ENCODE assay signal across 8 cellular contexts in genomic region chr9:33320568-33321261, GRCh38. TPM values are rescaled to one million over a fixed set of nuclear protein-coding genes. Genes with fewer than 3 reads are reported as not detected.
DNase-seq lines count a peak whose midpoint lies in the region; ATAC-seq, FAIRE-seq and TF ChIP-seq lines count a peak whose summit lies in the region.

No MANE protein-coding gene starts in this region.

- H2AFZ ChIP-seq in K562 (ENCODE audit: low read depth, low read length): no peak overlapping the region
- no peak overlapping the region for H2AFZ ChIP-seq in HepG2 (ENCODE audit: low read length)

- H4K20me1 ChIP-seq in K562 (replicated peaks; ENCODE audit: control insufficient read depth, insufficient read depth, low read length) (no peaks in the 10 kb centered on the region), HepG2 (ENCODE audit: insufficient read depth, low read length) (no peaks in the 10 kb centered on the region)

- peaks cover 10% of the 10 kb centered on the region for H3K4me1 Mint-ChIP-seq in stimulated activated naive CD8-positive, alpha-beta T cell treated with anti-CD3 and anti-CD28 coated beads, Interleukin-15, amount 100 ng/mL, for 72 hours

- no peak for TF ChIP-seq RAD21 in K562 (CRISPR knock-in tag; conservative IDR thresholded peaks at IDR 0.05 in 1 of 2, IDR thresholded peaks at IDR 0.05 in 1 of 2)
- TF ChIP-seq RAD21 in HepG2 (CRISPR knock-in tag; IDR thresholded peaks at IDR 0.05): no peak

- H3K4me3 ChIP-seq in K562 (no peak overlapping the region), HepG2 (replicated peaks in 1 of 3; ENCODE audit: insufficient read depth in 1 of 3, low read depth in 2 of 3, low read length in 3 of 3) (no peak overlapping the region), vagina (no peak overlapping the region)

- H3K9me3 Mint-ChIP-seq in stimulated activated naive CD8-positive, alpha-beta T cell treated with anti-CD3 and anti-CD28 coated beads, Interleukin-15, amount 100 ng/mL, for 72 hours: no peaks in the 10 kb centered on the region

- in situ Hi-C loops in K562 (cut with MboI): no loop called here
- in situ Hi-C loops in HepG2 (cut with HindIII; ENCODE audit: extremely low pct_ligation_motif_present, low pct_unique_long_range_greater_than_20kb): no loop called here

- TF ChIP-seq CTCF in K562 (IDR thresholded peaks at IDR 0.05 in 2 of 3, conservative IDR thresholded peaks at IDR 0.05 in 1 of 3; ENCODE audit: insufficient read depth in 2 of 3, low read depth in 1 of 3, low read length in 3 of 3) (no peak), HepG2 (CRISPR knock-in tag; IDR thresholded peaks at IDR 0.05) (no peak), vagina (IDR thresholded peaks at IDR 0.05) (no peak)

- H3K27ac ChIP-seq in K562 (ENCODE audit: extremely low read depth, low read depth, low read length) (no peak overlapping the region), HepG2 (ENCODE audit: extremely low read length, insufficient read depth, low read length) (no peak overlapping the region), vagina (peak overlapping the region; percentile 30)

- no peak for TF ChIP-seq POLR2A in K562 (conservative IDR thresholded peaks at IDR 0.05)
- TF ChIP-seq POLR2A in HepG2 (IDR thresholded peaks at IDR 0.05; ENCODE audit: insufficient read depth in 1 of 2, low read depth in 2 of 2, low read length in 2 of 2): no peak
- no peak for TF ChIP-seq POLR2A in vagina (IDR thresholded peaks at IDR 0.05)

- no peaks in the 10 kb centered on the region for H3K9me1 ChIP-seq in K562 (ENCODE audit: control insufficient read depth, insufficient read depth, low read length)

- peak overlapping the region in 1 of 2 donors; percentile 80 for H3K27ac Mint-ChIP-seq in stimulated activated naive CD8-positive, alpha-beta T cell treated with anti-CD3 and anti-CD28 coated beads, Interleukin-15, amount 100 ng/mL, for 72 hours

- TF ChIP-seq EP300 in K562 (IDR thresholded peaks at IDR 0.05; ENCODE audit: low read length): no peak
- no peak for TF ChIP-seq EP300 in HepG2 (IDR thresholded peaks at IDR 0.05; ENCODE audit: low read depth in 2 of 2, low read length in 2 of 2)
- no peak for TF ChIP-seq EP300 in HepG2 (CRISPR knock-in tag; IDR thresholded peaks at IDR 0.05; ENCODE audit: borderline replicate concordance)

- H3K4me1 ChIP-seq in K562 (replicated peaks in 1 of 2; ENCODE audit: control insufficient read depth in 2 of 2, insufficient read depth in 2 of 2, low read length in 2 of 2): no peaks in the 10 kb centered on the region
- no peaks in the 10 kb centered on the region for H3K4me1 ChIP-seq in HepG2 (ENCODE audit: insufficient read depth, low read length)
- H3K4me1 ChIP-seq in vagina: peaks cover 9% of the 10 kb centered on the region

- H3K27me3 ChIP-seq in K562 (ENCODE audit: control insufficient read depth in 2 of 2, insufficient read depth in 2 of 2, low read length in 2 of 2) (no peaks in the 10 kb centered on the region), HepG2 (ENCODE audit: control insufficient read depth in 1 of 2, insufficient read depth in 2 of 2, low read length in 2 of 2) (no peaks in the 10 kb centered on the region), vagina (no peaks in the 10 kb centered on the region)

- H3K9me3 ChIP-seq in K562 (replicated peaks; ENCODE audit: control insufficient read depth, insufficient read depth, low read depth, low read length) (no peaks in the 10 kb centered on the region), HepG2 (ENCODE audit: low read length) (no peaks in the 10 kb centered on the region), vagina (no peaks in the 10 kb centered on the region)

- H3K4me2 ChIP-seq in K562 (ENCODE audit: insufficient read depth, low read length) (no peak overlapping the region), HepG2 (ENCODE audit: low read depth, low read length) (no peak overlapping the region)

- H3K27me3 Mint-ChIP-seq in stimulated activated naive CD8-positive, alpha-beta T cell treated with anti-CD3 and anti-CD28 coated beads, Interleukin-15, amount 100 ng/mL, for 72 hours: no peaks in the 10 kb centered on the region

- H3K36me3 ChIP-seq in K562 (ENCODE audit: control insufficient read depth, insufficient read depth, low read length): peaks cover 81% of the 10 kb centered on the region
- peaks cover 27 to 64% of the 10 kb centered on the region in 2 experiments for H3K36me3 ChIP-seq in HepG2 (replicated peaks in 1 of 2; ENCODE audit: control insufficient read depth in 1 of 2, insufficient read depth in 2 of 2, low read length in 2 of 2)
- H3K36me3 ChIP-seq in vagina: peaks cover 0 to 39% of the 10 kb centered on the region in 2 donors

- no peak overlapping the region for H3K4me3 Mint-ChIP-seq in stimulated activated naive CD8-positive, alpha-beta T cell treated with anti-CD3 and anti-CD28 coated beads, Interleukin-15, amount 100 ng/mL, for 72 hours

- ATAC-seq in stimulated activated naive CD8-positive, alpha-beta T cell treated with anti-CD3 and anti-CD28 coated beads, Interleukin-15, Interleukin-2, amounts not matched to agents 100 U/mL and 50 U/mL, for 24 hours: peak; percentile 76
- no peak for ATAC-seq in stimulated activated naive CD8-positive, alpha-beta T cell treated with anti-CD3 and anti-CD28 coated beads, Interleukin-15, amount 100 ng/mL, for 72 hours
- ATAC-seq in K562 (no peak), HepG2 (no peak), HG02623 (IDR thresholded peaks at IDR 0.05; ENCODE audit: unreplicated experiment) (no peak), GM21723 (IDR thresholded peaks at IDR 0.05; ENCODE audit: unreplicated experiment) (no peak)

- no peaks in the 10 kb centered on the region for H3K79me2 ChIP-seq in K562 (ENCODE audit: control insufficient read depth, insufficient read depth, low read length)
- no peaks in the 10 kb centered on the region for H3K79me2 ChIP-seq in HepG2 (ENCODE audit: insufficient read depth, low read length)

- DNase-seq in stimulated activated naive CD8-positive, alpha-beta T cell treated with anti-CD3 and anti-CD28 coated beads, Interleukin-15, Interleukin-2, amounts not matched to agents 100 U/mL and 50 U/mL, for 24 hours: no peak
- no peak for DNase-seq in stimulated activated naive CD8-positive, alpha-beta T cell treated with anti-CD3 and anti-CD28 coated beads, Interleukin-15, amount 100 ng/mL, for 72 hours
- DNase-seq in K562 (ENCODE audit: extremely low read depth in 1 of 4, low spot score in 3 of 4): no peak
- DNase-seq in HepG2 (ENCODE audit: low spot score): no peak
- no peak for DNase-seq in vagina (ENCODE audit: extremely low spot score in 2 of 2)
- DNase-seq in GF-D8 (lab: John Stamatoyannopoulos, UW): no peak

- BruUV-seq in K562 (replicated peaks; lab: Mats Ljungman, UMichigan) (no TSS peak), HepG2 (replicated peaks; lab: Mats Ljungman, UMichigan) (TSS peak; percentile 10)

- H3K9ac ChIP-seq in K562 (ENCODE audit: insufficient read depth in 1 of 2, low read depth in 2 of 2, low read length in 2 of 2) (no peak overlapping the region), HepG2 (ENCODE audit: insufficient read depth, low read depth, low read length) (no peak overlapping the region)

- POLR2A ChIA-PET in K562 (lab: Yijun Ruan, JAX) (interaction anchor here (1.1 kb wide), 1 partner anchor 30 kb away, joined by 4 read pairs; the partner anchor contains the start of gene NFX1), HepG2 (lab: Yijun Ruan, JAX) (no interaction called here)

- CTCF ChIA-PET in K562 (lab: Yijun Ruan, JAX; ENCODE audit: low intra/inter-chr PET ratio): no interaction called here
- CTCF ChIA-PET in HepG2 (lab: Yijun Ruan, JAX; ENCODE audit: low intra/inter-chr PET ratio, low total read pairs): no interaction called here

- intact Hi-C loops in K562 (cut with micrococcal nuclease) (no loop called here), HepG2 (cut with micrococcal nuclease; ENCODE audit: unreplicated experiment) (loop anchor here (5.0 kb wide), 1 partner anchor 33 kb away; no protein-coding TSS in a partner anchor), vagina (cut with DNase I) (no loop called here)

- WGBS in K562 (ENCODE audit: insufficient coverage, low coverage, missing lambda C conversion rate): 100% methylated on average over 2 of the region's 2 CpGs
- 96% methylated on average over 2 of the region's 2 CpGs for WGBS in HepG2 (ENCODE audit: low lambda C conversion rate)

- FAIRE-seq in K562 (lab: Jason Lieb, UNC): peak; percentile 19
- FAIRE-seq in HepG2 (lab: Jason Lieb, UNC): no peak

RNA-seq across cellular contexts. Expression of gene NFX1, which starts 30.4 kb away (rescaled TPM):
- 66.7 and 97.6 TPM in 2 replicates for total RNA-seq in K562 (2011; cell fraction: chromatin; rRNA removed; ENCODE audit: low replicate concordance)
- 38.2 and 46.5 TPM in 2 replicates for total RNA-seq in K562 (2011; cell fraction: nucleolus; rRNA removed)
- total RNA-seq in K562 (2011; cell fraction: nucleoplasm; rRNA removed): 46.0 and 51.6 TPM in 2 replicates
- total RNA-seq in K562 (2014; rRNA removed): 22.1 and 23.8 TPM in 2 replicates
- total RNA-seq in K562 (2014; rRNA removed; fragmentation: Illumina TruSeq; extraction: Trizol): 26.3 and 28.7 TPM in 2 replicates
- total RNA-seq in K562 (2015; rRNA removed; fragmentation: Illumina TruSeq; extraction: Trizol): 24.8 and 26.8 TPM in 2 replicates
- total RNA-seq in K562 (2021): 29.9 and 30.8 TPM in 2 replicates
- 36.5 and 38.9 TPM in 2 replicates for polyA plus RNA-seq in K562 (2011; rRNA removed)
- 37.3 and 38.7 TPM in 2 replicates for polyA plus RNA-seq in K562 (2011; cell fraction: cytosol; rRNA removed)
- polyA plus RNA-seq in K562 (2011; cell fraction: nucleus; rRNA removed): 31.5 and 51.2 TPM in 2 replicates
- polyA plus RNA-seq in K562 (2012): 24.7 and 28.0 TPM in 2 replicates
- polyA plus RNA-seq in K562 (2014; fragmentation: Illumina TruSeq; extraction: Trizol): 32.7 and 38.5 TPM in 2 replicates
- 10 to 100 TPM in 1 of 2 experiments, 1 to 10 TPM in 1; 8.8 to 32.5 TPM for polyA plus RNA-seq in K562 (2014; fragmentation: Nextera tagmentation; extraction: Ambion mirVana)
- 24.0 TPM in 2 replicates for polyA plus RNA-seq in K562 (2014; rRNA removed)
- polyA minus RNA-seq in K562 (2011; rRNA and poly(A)+ RNA removed): 86.2 and 99.5 TPM in 2 replicates
- polyA minus RNA-seq in K562 (2011; cell fraction: cytosol; rRNA and poly(A)+ RNA removed): 17.6 and 30.2 TPM in 2 replicates
- 29.8 and 38.5 TPM in 2 replicates for polyA minus RNA-seq in K562 (2011; cell fraction: nucleus; rRNA and poly(A)+ RNA removed)
- 27.5 and 29.6 TPM in 2 replicates for total RNA-seq in HepG2 (2016; rRNA removed; fragmentation: Illumina TruSeq; extraction: Trizol)
- total RNA-seq in HepG2 (2016; cell fraction: cytosol; rRNA removed; fragmentation: Illumina TruSeq; extraction: Trizol; ENCODE audit: low read depth): 10.0 and 10.5 TPM in 2 replicates
- total RNA-seq in HepG2 (2016; cell fraction: insoluble cytoplasmic fraction; rRNA removed; fragmentation: Illumina TruSeq; extraction: Trizol): 25.5 and 27.2 TPM in 2 replicates
- 15.3 and 17.9 TPM in 2 replicates for total RNA-seq in HepG2 (2016; cell fraction: membrane; rRNA removed; fragmentation: Illumina TruSeq; extraction: Trizol)
- total RNA-seq in HepG2 (2016; cell fraction: nucleus; rRNA removed; fragmentation: Illumina TruSeq; extraction: Trizol): 28.0 and 32.9 TPM in 2 replicates
- polyA plus RNA-seq in HepG2 (2011; rRNA removed): 23.5 and 23.9 TPM in 2 replicates
- 17.8 and 22.5 TPM in 2 replicates for polyA plus RNA-seq in HepG2 (2011; cell fraction: cytosol; rRNA removed)
- 30.9 and 38.3 TPM in 2 replicates for polyA plus RNA-seq in HepG2 (2011; cell fraction: nucleus; rRNA removed)
- 22.1 and 22.8 TPM in 2 replicates for polyA plus RNA-seq in HepG2 (2012)
- polyA plus RNA-seq in HepG2 (2016; cell fraction: cytosol; fragmentation: Illumina TruSeq; extraction: Trizol; ENCODE audit: low read depth): 1.9 and 2.3 TPM in 2 replicates
- polyA plus RNA-seq in HepG2 (2016; cell fraction: insoluble cytoplasmic fraction; fragmentation: Illumina TruSeq; extraction: Trizol; ENCODE audit: low read depth): 23.0 and 24.3 TPM in 2 replicates
- 4.3 and 5.1 TPM in 2 replicates for polyA plus RNA-seq in HepG2 (2016; cell fraction: membrane; fragmentation: Illumina TruSeq; extraction: Trizol; ENCODE audit: low read depth)
- polyA plus RNA-seq in HepG2 (2016; cell fraction: nucleus; fragmentation: Illumina TruSeq; extraction: Trizol; ENCODE audit: insufficient read depth, low read depth): 41.8 and 48.6 TPM in 2 replicates
- polyA minus RNA-seq in HepG2 (2011; rRNA and poly(A)+ RNA removed; ENCODE audit: low replicate concordance): 62.5 and 108 TPM in 2 replicates
- 20.5 and 21.0 TPM in 2 replicates for polyA minus RNA-seq in HepG2 (2011; cell fraction: cytosol; rRNA and poly(A)+ RNA removed)
- polyA minus RNA-seq in HepG2 (2011; cell fraction: nucleus; rRNA and poly(A)+ RNA removed): 43.5 and 59.6 TPM in 2 replicates
- 34.1 TPM for total RNA-seq in vagina

RNA-seq across cellular contexts. Expression of gene CHMP5, which starts 55.9 kb away (rescaled TPM):
- total RNA-seq in K562 (2011; cell fraction: chromatin; rRNA removed; ENCODE audit: low replicate concordance): 5.5 and 19.4 TPM in 2 replicates
- 4.7 and 5.7 TPM in 2 replicates for total RNA-seq in K562 (2011; cell fraction: nucleolus; rRNA removed)
- total RNA-seq in K562 (2011; cell fraction: nucleoplasm; rRNA removed): 14.0 and 18.7 TPM in 2 replicates
- total RNA-seq in K562 (2014; rRNA removed): 34.2 and 42.8 TPM in 2 replicates
- 59.9 and 71.6 TPM in 2 replicates for total RNA-seq in K562 (2014; rRNA removed; fragmentation: Illumina TruSeq; extraction: Trizol)
- 33.8 and 36.5 TPM in 2 replicates for total RNA-seq in K562 (2015; rRNA removed; fragmentation: Illumina TruSeq; extraction: Trizol)
- 36.0 and 39.3 TPM in 2 replicates for total RNA-seq in K562 (2021)
- 53.3 and 67.2 TPM in 2 replicates for polyA plus RNA-seq in K562 (2011; rRNA removed)
- polyA plus RNA-seq in K562 (2011; cell fraction: cytosol; rRNA removed): 9.2 and 27.3 TPM in 2 replicates
- 8.0 and 17.0 TPM in 2 replicates for polyA plus RNA-seq in K562 (2011; cell fraction: nucleus; rRNA removed)
- 38.2 and 46.2 TPM in 2 replicates for polyA plus RNA-seq in K562 (2012)
- 50.9 and 53.0 TPM in 2 replicates for polyA plus RNA-seq in K562 (2014; fragmentation: Illumina TruSeq; extraction: Trizol)
- polyA plus RNA-seq in K562 (2014; fragmentation: Nextera tagmentation; extraction: Ambion mirVana): 100 to 1,000 TPM in 1 of 2 experiments, 10 to 100 TPM in 1; 99.5 to 105 TPM
- 53.0 and 54.9 TPM in 2 replicates for polyA plus RNA-seq in K562 (2014; rRNA removed)
- polyA minus RNA-seq in K562 (2011; rRNA and poly(A)+ RNA removed): 50.1 and 53.8 TPM in 2 replicates
- polyA minus RNA-seq in K562 (2011; cell fraction: cytosol; rRNA and poly(A)+ RNA removed): 13.8 and 14.3 TPM in 2 replicates
- polyA minus RNA-seq in K562 (2011; cell fraction: nucleus; rRNA and poly(A)+ RNA removed): 4.0 and 5.9 TPM in 2 replicates
- total RNA-seq in HepG2 (2016; rRNA removed; fragmentation: Illumina TruSeq; extraction: Trizol): 57.3 and 91.4 TPM in 2 replicates
- 15.4 and 16.1 TPM in 2 replicates for total RNA-seq in HepG2 (2016; cell fraction: cytosol; rRNA removed; fragmentation: Illumina TruSeq; extraction: Trizol; ENCODE audit: low read depth)
- 59.1 and 93.1 TPM in 2 replicates for total RNA-seq in HepG2 (2016; cell fraction: insoluble cytoplasmic fraction; rRNA removed; fragmentation: Illumina TruSeq; extraction: Trizol)
- total RNA-seq in HepG2 (2016; cell fraction: membrane; rRNA removed; fragmentation: Illumina TruSeq; extraction: Trizol): 15.5 and 22.5 TPM in 2 replicates
- total RNA-seq in HepG2 (2016; cell fraction: nucleus; rRNA removed; fragmentation: Illumina TruSeq; extraction: Trizol): 19.9 and 22.9 TPM in 2 replicates
- 36.1 and 46.0 TPM in 2 replicates for polyA plus RNA-seq in HepG2 (2011; rRNA removed)
- polyA plus RNA-seq in HepG2 (2011; cell fraction: cytosol; rRNA removed): 25.0 and 39.0 TPM in 2 replicates
- 9.7 and 13.5 TPM in 2 replicates for polyA plus RNA-seq in HepG2 (2011; cell fraction: nucleus; rRNA removed)
- polyA plus RNA-seq in HepG2 (2012): 60.6 and 62.8 TPM in 2 replicates
- polyA plus RNA-seq in HepG2 (2016; cell fraction: cytosol; fragmentation: Illumina TruSeq; extraction: Trizol; ENCODE audit: low read depth): 9.9 and 11.6 TPM in 2 replicates
- 88.3 and 97.0 TPM in 2 replicates for polyA plus RNA-seq in HepG2 (2016; cell fraction: insoluble cytoplasmic fraction; fragmentation: Illumina TruSeq; extraction: Trizol; ENCODE audit: low read depth)
- polyA plus RNA-seq in HepG2 (2016; cell fraction: membrane; fragmentation: Illumina TruSeq; extraction: Trizol; ENCODE audit: low read depth): 13.7 and 14.0 TPM in 2 replicates
- 41.6 and 43.1 TPM in 2 replicates for polyA plus RNA-seq in HepG2 (2016; cell fraction: nucleus; fragmentation: Illumina TruSeq; extraction: Trizol; ENCODE audit: insufficient read depth, low read depth)
- polyA minus RNA-seq in HepG2 (2011; rRNA and poly(A)+ RNA removed; ENCODE audit: low replicate concordance): 7.0 and 11.9 TPM in 2 replicates
- polyA minus RNA-seq in HepG2 (2011; cell fraction: cytosol; rRNA and poly(A)+ RNA removed): 18.4 and 18.5 TPM in 2 replicates
- 13.6 and 14.7 TPM in 2 replicates for polyA minus RNA-seq in HepG2 (2011; cell fraction: nucleus; rRNA and poly(A)+ RNA removed)
- 41.5 TPM for total RNA-seq in vagina

RNA-seq across cellular contexts. Expression of gene BAG1, which starts 56.2 kb away (rescaled TPM):
- 64.8 and 75.0 TPM in 2 replicates for total RNA-seq in K562 (2011; cell fraction: chromatin; rRNA removed; ENCODE audit: low replicate concordance)
- total RNA-seq in K562 (2011; cell fraction: nucleolus; rRNA removed): 51.1 and 58.0 TPM in 2 replicates
- total RNA-seq in K562 (2011; cell fraction: nucleoplasm; rRNA removed): 69.4 and 101 TPM in 2 replicates
- total RNA-seq in K562 (2014; rRNA removed): 76.1 and 106 TPM in 2 replicates
- 56.0 and 57.6 TPM in 2 replicates for total RNA-seq in K562 (2014; rRNA removed; fragmentation: Illumina TruSeq; extraction: Trizol)
- total RNA-seq in K562 (2015; rRNA removed; fragmentation: Illumina TruSeq; extraction: Trizol): 56.0 and 59.2 TPM in 2 replicates
- total RNA-seq in K562 (2021): 86.6 and 94.5 TPM in 2 replicates
- polyA plus RNA-seq in K562 (2011; rRNA removed): 30.3 and 46.1 TPM in 2 replicates
- polyA plus RNA-seq in K562 (2011; cell fraction: cytosol; rRNA removed): 22.2 and 23.4 TPM in 2 replicates
- polyA plus RNA-seq in K562 (2011; cell fraction: nucleus; rRNA removed): 22.2 and 25.2 TPM in 2 replicates
- polyA plus RNA-seq in K562 (2012): 56.8 and 58.7 TPM in 2 replicates
- 56.9 and 60.0 TPM in 2 replicates for polyA plus RNA-seq in K562 (2014; fragmentation: Illumina TruSeq; extraction: Trizol)
- 10 to 100 TPM in 1 of 2 experiments, 1 to 10 TPM in 1; 9.7 to 10.0 TPM for polyA plus RNA-seq in K562 (2014; fragmentation: Nextera tagmentation; extraction: Ambion mirVana)
- polyA plus RNA-seq in K562 (2014; rRNA removed): 103 and 120 TPM in 2 replicates
- 26.4 TPM in 2 replicates for polyA minus RNA-seq in K562 (2011; rRNA and poly(A)+ RNA removed)
- 13.6 and 14.4 TPM in 2 replicates for polyA minus RNA-seq in K562 (2011; cell fraction: cytosol; rRNA and poly(A)+ RNA removed)
- 27.6 and 40.3 TPM in 2 replicates for polyA minus RNA-seq in K562 (2011; cell fraction: nucleus; rRNA and poly(A)+ RNA removed)
- 52.8 and 59.5 TPM in 2 replicates for total RNA-seq in HepG2 (2016; rRNA removed; fragmentation: Illumina TruSeq; extraction: Trizol)
- total RNA-seq in HepG2 (2016; cell fraction: cytosol; rRNA removed; fragmentation: Illumina TruSeq; extraction: Trizol; ENCODE audit: low read depth): 111 and 114 TPM in 2 replicates
- 50.3 and 56.5 TPM in 2 replicates for total RNA-seq in HepG2 (2016; cell fraction: insoluble cytoplasmic fraction; rRNA removed; fragmentation: Illumina TruSeq; extraction: Trizol)
- 127 and 134 TPM in 2 replicates for total RNA-seq in HepG2 (2016; cell fraction: membrane; rRNA removed; fragmentation: Illumina TruSeq; extraction: Trizol)
- 33.0 and 33.1 TPM in 2 replicates for total RNA-seq in HepG2 (2016; cell fraction: nucleus; rRNA removed; fragmentation: Illumina TruSeq; extraction: Trizol)
- 18.7 and 23.1 TPM in 2 replicates for polyA plus RNA-seq in HepG2 (2011; rRNA removed)
- polyA plus RNA-seq in HepG2 (2011; cell fraction: cytosol; rRNA removed): 23.7 and 26.0 TPM in 2 replicates
- polyA plus RNA-seq in HepG2 (2011; cell fraction: nucleus; rRNA removed): 13.1 and 14.7 TPM in 2 replicates
- 30.4 and 36.9 TPM in 2 replicates for polyA plus RNA-seq in HepG2 (2012)
- 196 and 200 TPM in 2 replicates for polyA plus RNA-seq in HepG2 (2016; cell fraction: cytosol; fragmentation: Illumina TruSeq; extraction: Trizol; ENCODE audit: low read depth)
- 70.3 and 80.5 TPM in 2 replicates for polyA plus RNA-seq in HepG2 (2016; cell fraction: insoluble cytoplasmic fraction; fragmentation: Illumina TruSeq; extraction: Trizol; ENCODE audit: low read depth)
- polyA plus RNA-seq in HepG2 (2016; cell fraction: membrane; fragmentation: Illumina TruSeq; extraction: Trizol; ENCODE audit: low read depth): 164 and 169 TPM in 2 replicates
- polyA plus RNA-seq in HepG2 (2016; cell fraction: nucleus; fragmentation: Illumina TruSeq; extraction: Trizol; ENCODE audit: insufficient read depth, low read depth): 55.3 and 55.6 TPM in 2 replicates
- polyA minus RNA-seq in HepG2 (2011; rRNA and poly(A)+ RNA removed; ENCODE audit: low replicate concordance): 10.8 and 102 TPM in 2 replicates
- polyA minus RNA-seq in HepG2 (2011; cell fraction: cytosol; rRNA and poly(A)+ RNA removed): 7.8 and 10.2 TPM in 2 replicates
- 36.7 and 43.0 TPM in 2 replicates for polyA minus RNA-seq in HepG2 (2011; cell fraction: nucleus; rRNA and poly(A)+ RNA removed)
- 127 TPM for total RNA-seq in vagina
